In genomic region chr4:71830497-71831178, GRCh38 we compare ENCODE assay signal across 27 cellular contexts. TPM values are rescaled to one million over a fixed set of nuclear protein-coding genes. Genes with fewer than 3 reads are reported as not detected.
DNase-seq lines count a peak whose midpoint lies in the region; ATAC-seq and FAIRE-seq lines count a peak whose summit lies in the region.
"Had no signal": no experiment of that assay in that cellular context is flagged by ENCODE, and none has a peak within 500 bp of the region (broad histone marks: within the 10 kb centered on the region; RNA-seq: fewer than 3 reads in every experiment).

No MANE protein-coding gene starts in this region.

- H3K27ac Mint-ChIP-seq in activated naive CD4-positive, alpha-beta T cell treated with anti-CD3 and anti-CD28 coated beads for 36 hours = no peak overlapping the region
- H3K27ac Mint-ChIP-seq: activated CD8-positive, alpha-beta T cell treated with anti-CD3 and anti-CD28 coated beads, Interleukin-2, amount 10 ng/mL, durations not matched to agents 7 days and 5 days; effector memory CD8-positive, alpha-beta T cell; nephron had no signal

- peak; percentile 9 for DNase-seq in OCI-M1 (lab: John Stamatoyannopoulos, UW)
- no peak for DNase-seq in retina
- no peak for DNase-seq in left lobe of liver (ENCODE audit: low spot score)
- DNase-seq in RCC 7860 (ENCODE audit: low spot score) = no peak
- no peak for DNase-seq in activated naive CD4-positive, alpha-beta T cell treated with anti-CD3 and anti-CD28 coated beads for 36 hours
- DNase-seq: activated CD8-positive, alpha-beta T cell treated with anti-CD3 and anti-CD28 coated beads, Interleukin-2, amount 10 ng/mL, durations not matched to agents 7 days and 5 days; activated T-cell treated with anti-CD3 and anti-CD28 coated beads, Interleukin-2, amount 50 U/mL, for 1 hour; adrenal gland; Caco-2; DND-41; effector memory CD8-positive, alpha-beta T cell; KBM-7; left ventricle myocardium inferior; midbrain; SHP77; sigmoid colon; SW 1271; uterus had no signal

- ATAC-seq in GM18858 (IDR thresholded peaks at IDR 0.05; ENCODE audit: unreplicated experiment) = peak; percentile 64
- peak; percentile 58 for ATAC-seq in GM21717 (IDR thresholded peaks at IDR 0.05; ENCODE audit: unreplicated experiment)
- ATAC-seq in HG03175 (IDR thresholded peaks at IDR 0.05; ENCODE audit: unreplicated experiment) = peak; percentile 93
- ATAC-seq in left lobe of liver = no peak
- ATAC-seq: activated CD8-positive, alpha-beta T cell treated with anti-CD3 and anti-CD28 coated beads, Interleukin-2, amount 10 ng/mL, durations not matched to agents 7 days and 5 days; effector memory CD8-positive, alpha-beta T cell; esophagus mucosa had no signal

- CTCF ChIA-PET in activated naive CD4-positive, alpha-beta T cell treated with anti-CD3 and anti-CD28 coated beads for 36 hours (lab: Charles Lee) = no interaction called here

- no peaks in the 10 kb centered on the region for H3K27me3 Mint-ChIP-seq in activated naive CD4-positive, alpha-beta T cell treated with anti-CD3 and anti-CD28 coated beads for 36 hours (ENCODE audit: low read depth)
- H3K27me3 Mint-ChIP-seq: effector memory CD8-positive, alpha-beta T cell had no signal

- no peaks in the 10 kb centered on the region for H3K36me3 Mint-ChIP-seq in activated naive CD4-positive, alpha-beta T cell treated with anti-CD3 and anti-CD28 coated beads for 36 hours (ENCODE audit: low read depth)

- H3K4me3 Mint-ChIP-seq in activated naive CD4-positive, alpha-beta T cell treated with anti-CD3 and anti-CD28 coated beads for 36 hours = no peak overlapping the region
- H3K4me3 Mint-ChIP-seq: activated CD8-positive, alpha-beta T cell treated with anti-CD3 and anti-CD28 coated beads, Interleukin-2, amount 10 ng/mL, durations not matched to agents 7 days and 5 days; effector memory CD8-positive, alpha-beta T cell; nephron had no signal

- FAIRE-seq in RCC 7860 (lab: Jason Lieb, UNC) = no peak
- FAIRE-seq: colon, frontal cortex had no signal

- peaks cover 2% of the 10 kb centered on the region for H3K9me3 Mint-ChIP-seq in activated naive CD4-positive, alpha-beta T cell treated with anti-CD3 and anti-CD28 coated beads for 36 hours
- H3K9me3 Mint-ChIP-seq: nephron had no signal

- intact Hi-C loops in activated naive CD4-positive, alpha-beta T cell treated with anti-CD3 and anti-CD28 coated beads for 36 hours (cut with micrococcal nuclease) = no loop called here

- H3K4me1 Mint-ChIP-seq in activated naive CD4-positive, alpha-beta T cell treated with anti-CD3 and anti-CD28 coated beads for 36 hours (ENCODE audit: low read depth) = no peaks in the 10 kb centered on the region
- H3K4me1 Mint-ChIP-seq: nephron had no signal

RNA-seq across cellular contexts. Expression of gene GC, which starts 46.8 kb away (rescaled TPM):
- 3,366 TPM for total RNA-seq in left lobe of liver
- not detected for total RNA-seq in activated naive CD4-positive, alpha-beta T cell treated with anti-CD3 and anti-CD28 coated beads for 36 hours
- total RNA-seq: activated CD8-positive, alpha-beta T cell treated with anti-CD3 and anti-CD28 coated beads, Interleukin-2, amount 10 ng/mL, durations not matched to agents 7 days and 5 days; breast epithelium; Caco-2; frontal cortex; H4; left ventricle myocardium inferior; sigmoid colon had no signal

Comparison
In these comparisons a context has a peak if more than half of its experiments do, and no peak if none do; other contexts are left out.
1. RNA of gene GC, which starts 46.8 kb away (total RNA-seq): 3,366 TPM in left lobe of liver (single experiment); not detected in activated naive CD4-positive, alpha-beta T cell treated with anti-CD3 and anti-CD28 coated beads for 36 hours; every median in the first group is over 1,000 times any median in the second.